12 cellular contexts compared by ENCODE assay signal in genomic region chr1:32775640-32776337, GRCh38. TPM values are rescaled to one million over a fixed set of nuclear protein-coding genes. Genes with fewer than 3 reads are reported as not detected.
A peak's percentile ranks its signal among the peaks of the same experiment; 100 is the strongest.
DNase-seq lines count a peak whose midpoint lies in the region; ATAC-seq, FAIRE-seq and TF ChIP-seq lines count a peak whose summit lies in the region.
"Had no signal": no experiment of that assay in that cellular context is flagged by ENCODE, and none has a peak within 500 bp of the region (broad histone marks: within the 10 kb centered on the region; RNA-seq: fewer than 3 reads in every experiment).

No MANE protein-coding gene starts in this region.

- TF ChIP-seq EP300 in HepG2 (IDR thresholded peaks at IDR 0.05; ENCODE audit: low read depth in 2 of 2, low read length in 2 of 2) = no peak
- no peak for TF ChIP-seq EP300 in HepG2 (CRISPR knock-in tag; IDR thresholded peaks at IDR 0.05; ENCODE audit: borderline replicate concordance)

- no peaks in the 10 kb centered on the region for H3K9me3 ChIP-seq in HepG2 (ENCODE audit: low read length)
- no peaks in the 10 kb centered on the region for H3K9me3 ChIP-seq in right lobe of liver
- H3K9me3 ChIP-seq in vagina = no peaks in the 10 kb centered on the region
- H3K9me3 ChIP-seq: Peyer's patch, tibial artery had no signal

- peaks cover 28 to 48% of the 10 kb centered on the region in 2 experiments for H3K36me3 ChIP-seq in HepG2 (replicated peaks in 1 of 2; ENCODE audit: control insufficient read depth in 1 of 2, insufficient read depth in 2 of 2, low read length in 2 of 2)
- peaks cover 0 to 59% (median 32%) of the 10 kb centered on the region in 4 donors for H3K36me3 ChIP-seq in right lobe of liver
- H3K36me3 ChIP-seq in vagina = peaks cover 2 to 67% of the 10 kb centered on the region in 2 donors

- H3K27me3 ChIP-seq in HepG2 (ENCODE audit: control insufficient read depth in 1 of 2, insufficient read depth in 2 of 2, low read length in 2 of 2) (no peaks in the 10 kb centered on the region), right lobe of liver (no peaks in the 10 kb centered on the region), vagina (no peaks in the 10 kb centered on the region)
- H3K27me3 ChIP-seq: Peyer's patch, tibial artery had no signal

- H3K4me2 ChIP-seq in HepG2 (ENCODE audit: low read depth, low read length) = no peak overlapping the region

- POLR2A ChIA-PET in HepG2 (lab: Yijun Ruan, JAX) = interaction anchor here (4.9 kb wide), 1 partner anchor 63 kb away, joined by 51 read pairs; no protein-coding TSS in a partner anchor

- intact Hi-C loops in HepG2 (cut with micrococcal nuclease; ENCODE audit: unreplicated experiment) = no loop called here
- intact Hi-C loops in right lobe of liver (cut with DNase I) = no loop called here
- intact Hi-C loops in vagina (cut with DNase I) = no loop called here

- H3K27ac ChIP-seq in HepG2 (ENCODE audit: extremely low read length, insufficient read depth, low read length) = no peak overlapping the region
- H3K27ac ChIP-seq in right lobe of liver = no peak overlapping the region
- peak overlapping the region; percentile 58 for H3K27ac ChIP-seq in vagina
- H3K27ac ChIP-seq: tibial artery had no signal

- H3K4me3 ChIP-seq in HepG2 (replicated peaks in 1 of 3; ENCODE audit: insufficient read depth in 1 of 3, low read depth in 2 of 3, low read length in 3 of 3) (no peak overlapping the region), right lobe of liver (no peak overlapping the region), vagina (no peak overlapping the region)
- H3K4me3 ChIP-seq: Peyer's patch, tibial artery had no signal

- no peaks in the 10 kb centered on the region for H3K4me1 ChIP-seq in HepG2 (ENCODE audit: insufficient read depth, low read length)
- H3K4me1 ChIP-seq in right lobe of liver = no peaks in the 10 kb centered on the region
- H3K4me1 ChIP-seq in vagina = peaks cover 25% of the 10 kb centered on the region
- H3K4me1 ChIP-seq: Peyer's patch had no signal

- no peak for ATAC-seq in HepG2
- ATAC-seq in right lobe of liver = no peak

- TF ChIP-seq RAD21 in HepG2 (CRISPR knock-in tag; IDR thresholded peaks at IDR 0.05) = no peak

- no peak overlapping the region for H2AFZ ChIP-seq in HepG2 (ENCODE audit: low read length)

- TF ChIP-seq CTCF in HepG2 (CRISPR knock-in tag; IDR thresholded peaks at IDR 0.05) (no peak), right lobe of liver (IDR thresholded peaks at IDR 0.05) (no peak), vagina (IDR thresholded peaks at IDR 0.05) (no peak)

- BruUV-seq in HepG2 (replicated peaks; lab: Mats Ljungman, UMichigan) = TSS peak; percentile 55

- H3K36me3 Mint-ChIP-seq in activated naive CD8-positive, alpha-beta T cell treated with anti-CD3 and anti-CD28 coated beads for 36 hours = peaks cover 25% of the 10 kb centered on the region

- no peak overlapping the region for H3K4me3 Mint-ChIP-seq in activated naive CD8-positive, alpha-beta T cell treated with anti-CD3 and anti-CD28 coated beads for 36 hours
- H3K4me3 Mint-ChIP-seq: activated CD4-positive, alpha-beta T cell treated with anti-CD3 and anti-CD28 coated beads, Interleukin-2, amount 10 ng/mL, durations not matched to agents 7 days and 5 days had no signal

- H3K4me1 Mint-ChIP-seq in activated naive CD8-positive, alpha-beta T cell treated with anti-CD3 and anti-CD28 coated beads for 36 hours = peaks cover 26% of the 10 kb centered on the region

- peak overlapping the region; percentile 70 for H3K27ac Mint-ChIP-seq in activated naive CD8-positive, alpha-beta T cell treated with anti-CD3 and anti-CD28 coated beads for 36 hours

- no peak overlapping the region for H3K9ac ChIP-seq in HepG2 (ENCODE audit: insufficient read depth, low read depth, low read length)

- H3K9me3 Mint-ChIP-seq in activated naive CD8-positive, alpha-beta T cell treated with anti-CD3 and anti-CD28 coated beads for 36 hours = no peaks in the 10 kb centered on the region
- H3K9me3 Mint-ChIP-seq: activated CD4-positive, alpha-beta T cell treated with anti-CD3 and anti-CD28 coated beads, Interleukin-2, amount 10 ng/mL, durations not matched to agents 7 days and 5 days had no signal

- in situ Hi-C loops in HepG2 (cut with HindIII; ENCODE audit: extremely low pct_ligation_motif_present, low pct_unique_long_range_greater_than_20kb) = no loop called here

- H4K20me1 ChIP-seq in HepG2 (ENCODE audit: insufficient read depth, low read length) = no peaks in the 10 kb centered on the region

- CTCF ChIA-PET in HepG2 (lab: Yijun Ruan, JAX; ENCODE audit: low intra/inter-chr PET ratio, low total read pairs) = interaction anchor here (4.4 kb wide), 1 partner anchor 63 kb away, joined by 88 read pairs; no protein-coding TSS in a partner anchor

- no peak for TF ChIP-seq POLR2A in HepG2 (IDR thresholded peaks at IDR 0.05; ENCODE audit: insufficient read depth in 1 of 2, low read depth in 2 of 2, low read length in 2 of 2)
- no peak for TF ChIP-seq POLR2A in right lobe of liver (IDR thresholded peaks at IDR 0.05)
- no peak for TF ChIP-seq POLR2A in vagina (IDR thresholded peaks at IDR 0.05)

- DNase-seq in HepG2 (ENCODE audit: low spot score) (no peak), right lobe of liver (no peak), iris pigment epithelial cell (ENCODE audit: low read depth) (peak; percentile 57), vagina (ENCODE audit: extremely low spot score in 2 of 2) (no peak), NCI-H1436 (lab: John Stamatoyannopoulos, UW) (no peak), SW480 (ENCODE audit: low spot score) (no peak)
- DNase-seq in activated naive CD8-positive, alpha-beta T cell treated with anti-CD3 and anti-CD28 coated beads for 36 hours = no peak
- DNase-seq in activated CD4-positive, alpha-beta T cell treated with anti-CD3 and anti-CD28 coated beads, Interleukin-2, amount 50 U/mL, for 48 hours = no peak
- DNase-seq: activated CD4-positive, alpha-beta T cell treated with anti-CD3 and anti-CD28 coated beads, Interleukin-2, amount 10 ng/mL, durations not matched to agents 7 days and 5 days; NCI-H1694; tibial artery had no signal

- no peaks in the 10 kb centered on the region for H3K27me3 Mint-ChIP-seq in activated naive CD8-positive, alpha-beta T cell treated with anti-CD3 and anti-CD28 coated beads for 36 hours
- H3K27me3 Mint-ChIP-seq: activated CD4-positive, alpha-beta T cell treated with anti-CD3 and anti-CD28 coated beads, Interleukin-2, amount 10 ng/mL, durations not matched to agents 7 days and 5 days had no signal

- no peak for FAIRE-seq in HepG2 (lab: Jason Lieb, UNC)

- no peaks in the 10 kb centered on the region for H3K79me2 ChIP-seq in HepG2 (ENCODE audit: insufficient read depth, low read length)

- 97% methylated on average over 13 of the region's 13 CpGs for WGBS in HepG2 (ENCODE audit: low lambda C conversion rate)
- WGBS in right lobe of liver (ENCODE audit: insufficient coverage, low coverage, low lambda C conversion rate, missing lambda C conversion rate) = 52% methylated on average over 3 of the region's 13 CpGs

RNA-seq across cellular contexts. Expression of gene YARS1, which starts 41.4 kb away (rescaled TPM):
- total RNA-seq in HepG2 (2016; rRNA removed; fragmentation: Illumina TruSeq; extraction: Trizol) (102 and 113 TPM in 2 replicates), right lobe of liver (10 to 100 TPM; 37.4 to 84.3 (median 53.5) TPM), vagina (41.3 TPM)
- 36.6 and 40.5 TPM in 2 replicates for total RNA-seq in HepG2 (2016; cell fraction: cytosol; rRNA removed; fragmentation: Illumina TruSeq; extraction: Trizol; ENCODE audit: low read depth)
- total RNA-seq in HepG2 (2016; cell fraction: insoluble cytoplasmic fraction; rRNA removed; fragmentation: Illumina TruSeq; extraction: Trizol) = 96.0 and 117 TPM in 2 replicates
- 43.4 and 44.4 TPM in 2 replicates for total RNA-seq in HepG2 (2016; cell fraction: membrane; rRNA removed; fragmentation: Illumina TruSeq; extraction: Trizol)
- total RNA-seq in HepG2 (2016; cell fraction: nucleus; rRNA removed; fragmentation: Illumina TruSeq; extraction: Trizol) = 70.7 and 78.7 TPM in 2 replicates
- polyA plus RNA-seq in HepG2 (2011; rRNA removed) = 50.1 and 52.2 TPM in 2 replicates
- polyA plus RNA-seq in HepG2 (2011; cell fraction: cytosol; rRNA removed) = 32.2 and 38.5 TPM in 2 replicates
- polyA plus RNA-seq in HepG2 (2011; cell fraction: nucleus; rRNA removed) = 91.6 and 121 TPM in 2 replicates
- polyA plus RNA-seq in HepG2 (2012) = 124 and 158 TPM in 2 replicates
- polyA plus RNA-seq in HepG2 (2016; cell fraction: cytosol; fragmentation: Illumina TruSeq; extraction: Trizol; ENCODE audit: low read depth) = 11.8 and 14.3 TPM in 2 replicates
- 83.4 and 91.9 TPM in 2 replicates for polyA plus RNA-seq in HepG2 (2016; cell fraction: insoluble cytoplasmic fraction; fragmentation: Illumina TruSeq; extraction: Trizol; ENCODE audit: low read depth)
- 20.7 and 20.8 TPM in 2 replicates for polyA plus RNA-seq in HepG2 (2016; cell fraction: membrane; fragmentation: Illumina TruSeq; extraction: Trizol; ENCODE audit: low read depth)
- polyA plus RNA-seq in HepG2 (2016; cell fraction: nucleus; fragmentation: Illumina TruSeq; extraction: Trizol; ENCODE audit: insufficient read depth, low read depth) = 117 TPM in 2 replicates
- 68.0 and 103 TPM in 2 replicates for polyA minus RNA-seq in HepG2 (2011; rRNA and poly(A)+ RNA removed; ENCODE audit: low replicate concordance)
- 43.2 and 68.7 TPM in 2 replicates for polyA minus RNA-seq in HepG2 (2011; cell fraction: cytosol; rRNA and poly(A)+ RNA removed)
- polyA minus RNA-seq in HepG2 (2011; cell fraction: nucleus; rRNA and poly(A)+ RNA removed) = 63.1 and 101 TPM in 2 replicates
- 100 to 1,000 TPM; 250 to 267 TPM for total RNA-seq in activated naive CD8-positive, alpha-beta T cell treated with anti-CD3 and anti-CD28 coated beads for 36 hours

RNA-seq across cellular contexts. Expression of gene S100PBP, which starts 41.7 kb away (rescaled TPM):
- 26.1 and 28.4 TPM in 2 replicates for total RNA-seq in HepG2 (2016; rRNA removed; fragmentation: Illumina TruSeq; extraction: Trizol)
- total RNA-seq in HepG2 (2016; cell fraction: cytosol; rRNA removed; fragmentation: Illumina TruSeq; extraction: Trizol; ENCODE audit: low read depth) = 18.1 and 18.8 TPM in 2 replicates
- total RNA-seq in HepG2 (2016; cell fraction: insoluble cytoplasmic fraction; rRNA removed; fragmentation: Illumina TruSeq; extraction: Trizol) = 24.5 and 27.7 TPM in 2 replicates
- total RNA-seq in HepG2 (2016; cell fraction: membrane; rRNA removed; fragmentation: Illumina TruSeq; extraction: Trizol) = 22.6 and 25.5 TPM in 2 replicates
- 24.5 and 34.9 TPM in 2 replicates for total RNA-seq in HepG2 (2016; cell fraction: nucleus; rRNA removed; fragmentation: Illumina TruSeq; extraction: Trizol)
- 17.9 and 20.4 TPM in 2 replicates for polyA plus RNA-seq in HepG2 (2011; rRNA removed)
- 6.8 and 11.2 TPM in 2 replicates for polyA plus RNA-seq in HepG2 (2011; cell fraction: cytosol; rRNA removed)
- polyA plus RNA-seq in HepG2 (2011; cell fraction: nucleus; rRNA removed) = 18.2 and 22.4 TPM in 2 replicates
- polyA plus RNA-seq in HepG2 (2012) = 10.8 and 13.1 TPM in 2 replicates
- 4.2 and 4.7 TPM in 2 replicates for polyA plus RNA-seq in HepG2 (2016; cell fraction: cytosol; fragmentation: Illumina TruSeq; extraction: Trizol; ENCODE audit: low read depth)
- polyA plus RNA-seq in HepG2 (2016; cell fraction: insoluble cytoplasmic fraction; fragmentation: Illumina TruSeq; extraction: Trizol; ENCODE audit: low read depth) = 19.5 and 20.9 TPM in 2 replicates
- polyA plus RNA-seq in HepG2 (2016; cell fraction: membrane; fragmentation: Illumina TruSeq; extraction: Trizol; ENCODE audit: low read depth) = 5.3 and 5.6 TPM in 2 replicates
- polyA plus RNA-seq in HepG2 (2016; cell fraction: nucleus; fragmentation: Illumina TruSeq; extraction: Trizol; ENCODE audit: insufficient read depth, low read depth) = 49.7 and 53.4 TPM in 2 replicates
- 20.9 and 25.1 TPM in 2 replicates for polyA minus RNA-seq in HepG2 (2011; rRNA and poly(A)+ RNA removed; ENCODE audit: low replicate concordance)
- polyA minus RNA-seq in HepG2 (2011; cell fraction: cytosol; rRNA and poly(A)+ RNA removed) = 9.6 and 12.2 TPM in 2 replicates
- polyA minus RNA-seq in HepG2 (2011; cell fraction: nucleus; rRNA and poly(A)+ RNA removed) = 44.3 and 47.9 TPM in 2 replicates
- 10 to 100 TPM in 4 of 6 experiments, 1 to 10 TPM in 2; 7.6 to 14.6 (median 10.5) TPM for total RNA-seq in right lobe of liver
- total RNA-seq in activated naive CD8-positive, alpha-beta T cell treated with anti-CD3 and anti-CD28 coated beads for 36 hours = 10 to 100 TPM; 24.6 to 28.5 TPM
- total RNA-seq in vagina = 19.6 TPM
